In the genomic region with DNA sequence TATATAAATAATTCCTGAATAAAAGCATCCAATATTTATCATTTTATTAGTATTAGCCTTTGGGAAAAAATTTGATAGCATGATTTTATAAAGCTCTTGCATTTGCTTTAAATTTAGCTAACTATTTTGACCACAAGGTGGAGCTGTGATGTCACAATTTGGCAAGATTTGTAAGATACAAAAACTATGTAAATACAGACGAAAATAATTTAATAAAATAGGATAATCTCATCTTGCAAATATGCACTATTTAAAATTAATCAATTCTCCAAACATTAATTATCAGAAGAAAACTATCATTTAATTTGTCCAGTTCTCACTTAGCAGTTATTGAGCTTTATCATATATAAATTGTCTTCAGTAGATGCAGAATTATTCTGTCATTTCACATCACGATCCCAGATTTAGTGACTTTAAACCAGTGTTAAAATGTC, we compare ENCODE assay signal across 8 cellular contexts.
A peak's percentile ranks its signal among the peaks of the same experiment; 100 is the strongest.
DNase-seq lines count a peak whose midpoint lies in the region; ATAC-seq and TF ChIP-seq lines count a peak whose summit lies in the region.

No MANE protein-coding gene starts in this region.

- no peaks in the 10 kb centered on the region for H3K9me3 Mint-ChIP-seq in CD4-positive, CD25-positive, alpha-beta regulatory T cell

- H3K4me1 Mint-ChIP-seq in CD4-positive, CD25-positive, alpha-beta regulatory T cell, result no peaks in the 10 kb centered on the region

- TF ChIP-seq CTCF in colonic mucosa (IDR thresholded peaks at IDR 0.05), result peak; percentile 43
- peak; percentile 77 for TF ChIP-seq CTCF in neural cell (IDR thresholded peaks at IDR 0.05; ENCODE audit: poor library complexity, severe bottlenecking)

- H3K79me2 ChIP-seq in neural cell (replicated peaks; ENCODE audit: insufficient read depth, low read length), result no peaks in the 10 kb centered on the region

- no peak for ATAC-seq in CD4-positive, CD25-positive, alpha-beta regulatory T cell (ENCODE audit: low read depth in 2 of 2)
- peak; percentile 56 for ATAC-seq in GM19035 (IDR thresholded peaks at IDR 0.05; ENCODE audit: unreplicated experiment)
- no peak for ATAC-seq in HG03442 (IDR thresholded peaks at IDR 0.05; ENCODE audit: unreplicated experiment)
- ATAC-seq in GM21381 (IDR thresholded peaks at IDR 0.05; ENCODE audit: unreplicated experiment), result no peak

- no peak overlapping the region for H3K4me2 ChIP-seq in neural cell (ENCODE audit: low read length)

- no peak for TF ChIP-seq EP300 in neural cell (conservative IDR thresholded peaks at IDR 0.05; ENCODE audit: poor library complexity, severe bottlenecking)

- no peaks in the 10 kb centered on the region for H3K9me3 ChIP-seq in CD4-positive, CD25-positive, alpha-beta regulatory T cell (ENCODE audit: control insufficient read depth in 2 of 2, low read length in 2 of 2)
- no peaks in the 10 kb centered on the region for H3K9me3 ChIP-seq in colonic mucosa
- H3K9me3 ChIP-seq in neural cell (ENCODE audit: low read length), result no peaks in the 10 kb centered on the region

- intact Hi-C loops in colonic mucosa (cut with DNase I), result loop anchor here (5.0 kb wide), 2 partner anchors 122 to 262 kb away; no protein-coding TSS in a partner anchor

- H3K36me3 ChIP-seq in CD4-positive, CD25-positive, alpha-beta regulatory T cell (ENCODE audit: control insufficient read depth, insufficient read depth, low read length), result no peaks in the 10 kb centered on the region
- H3K36me3 ChIP-seq in colonic mucosa (no peaks in the 10 kb centered on the region), neural cell (ENCODE audit: insufficient read depth, low read length) (no peaks in the 10 kb centered on the region)

- H3K36me3 Mint-ChIP-seq in CD4-positive, CD25-positive, alpha-beta regulatory T cell, result no peaks in the 10 kb centered on the region

- no peaks in the 10 kb centered on the region for H4K20me1 ChIP-seq in neural cell (ENCODE audit: insufficient read depth)

- TF ChIP-seq RAD21 in neural cell (conservative IDR thresholded peaks at IDR 0.05), result peak; percentile 79

- H3K27ac ChIP-seq in CD4-positive, CD25-positive, alpha-beta regulatory T cell (ENCODE audit: insufficient read depth, low read length, poor library complexity, severe bottlenecking), result no peak overlapping the region
- H3K27ac ChIP-seq in colonic mucosa (no peak overlapping the region), neural cell (ENCODE audit: low read length) (no peak overlapping the region)

- no peaks in the 10 kb centered on the region for H3K4me1 ChIP-seq in CD4-positive, CD25-positive, alpha-beta regulatory T cell (ENCODE audit: control insufficient read depth, insufficient read depth, low read length, poor library complexity, severe bottlenecking)
- no peaks in the 10 kb centered on the region for H3K4me1 ChIP-seq in colonic mucosa

- no peak overlapping the region for H3K4me3 Mint-ChIP-seq in CD4-positive, CD25-positive, alpha-beta regulatory T cell

- H3K27me3 Mint-ChIP-seq in CD4-positive, CD25-positive, alpha-beta regulatory T cell, result no peaks in the 10 kb centered on the region

- H3K27ac Mint-ChIP-seq in CD4-positive, CD25-positive, alpha-beta regulatory T cell, result no peak overlapping the region

- H3K27me3 ChIP-seq in CD4-positive, CD25-positive, alpha-beta regulatory T cell (ENCODE audit: control insufficient read depth, insufficient read depth, low read length), result no peaks in the 10 kb centered on the region
- H3K27me3 ChIP-seq in colonic mucosa (no peaks in the 10 kb centered on the region), neural cell (ENCODE audit: insufficient read depth, low read depth, low read length) (no peaks in the 10 kb centered on the region)

- H2AFZ ChIP-seq in neural cell (ENCODE audit: low read depth, low read length), result no peak overlapping the region

- H3K9ac ChIP-seq in colonic mucosa (ENCODE audit: low read depth in 2 of 2, low read length in 2 of 2), result no peak overlapping the region
- no peak overlapping the region for H3K9ac ChIP-seq in neural cell (ENCODE audit: low read length)

- no peaks in the 10 kb centered on the region for H3K9me2 ChIP-seq in neural cell (ENCODE audit: insufficient read depth, low read length)

- no peak overlapping the region for H3K4me3 ChIP-seq in CD4-positive, CD25-positive, alpha-beta regulatory T cell (ENCODE audit: low read depth, low read length)
- no peak overlapping the region for H3K4me3 ChIP-seq in colonic mucosa
- no peak overlapping the region for H3K4me3 ChIP-seq in neural cell (ENCODE audit: low read length)

- H3F3A ChIP-seq in neural cell (ENCODE audit: insufficient read depth, low read length, poor library complexity, severe bottlenecking), result no peaks in the 10 kb centered on the region

- peak in 2 of 3 donors; percentile 3 to 53 for DNase-seq in CD4-positive, CD25-positive, alpha-beta regulatory T cell
- DNase-seq in NCI-H524 (lab: John Stamatoyannopoulos, UW) (peak; percentile 15 to 75), colonic mucosa (peak; percentile 35)
- DNase-seq in effector CD8-positive, alpha-beta T cell (lab: John Stamatoyannopoulos, UW), result no peak

TF ChIP-seq in neural cell, 6 proteins besides CTCF, POLR2A, EP300 and RAD21:
- TF ChIP-seq SMC3 (conservative IDR thresholded peaks at IDR 0.05; ENCODE audit: poor library complexity) (peak; percentile 83), POLR2AphosphoS5 (IDR thresholded peaks at IDR 0.05) (no peak)
